In genomic region chr15:29039466-29040366, GRCh38 we compare ENCODE assay signal across 2 cellular contexts.
TF ChIP-seq lines count a peak whose summit lies in the region.

No MANE protein-coding gene starts in this region.

TF ChIP-seq in WTC11, 78 proteins besides CTCF, POLR2A, EP300 and RAD21:
- TF ChIP-seq JAZF1 (CRISPR knock-in tag; IDR thresholded peaks at IDR 0.05) (no peak), ESRRA (CRISPR knock-in tag; IDR thresholded peaks at IDR 0.05; ENCODE audit: borderline replicate concordance) (no peak), ELF4 (CRISPR knock-in tag; IDR thresholded peaks at IDR 0.05; ENCODE audit: low read depth) (no peak), JUN (CRISPR knock-in tag; IDR thresholded peaks at IDR 0.05) (no peak), SMAD3 (CRISPR knock-in tag; IDR thresholded peaks at IDR 0.05; ENCODE audit: borderline replicate concordance) (no peak), ZNF317 (CRISPR knock-in tag; IDR thresholded peaks at IDR 0.05; ENCODE audit: borderline replicate concordance, low read depth) (no peak), IRF2 (CRISPR knock-in tag; IDR thresholded peaks at IDR 0.05; ENCODE audit: borderline replicate concordance, low read depth) (no peak), GABPB1 (CRISPR knock-in tag; IDR thresholded peaks at IDR 0.05) (no peak), FOXK1 (CRISPR knock-in tag; IDR thresholded peaks at IDR 0.05) (no peak)
- TF ChIP-seq, protein P1, sequence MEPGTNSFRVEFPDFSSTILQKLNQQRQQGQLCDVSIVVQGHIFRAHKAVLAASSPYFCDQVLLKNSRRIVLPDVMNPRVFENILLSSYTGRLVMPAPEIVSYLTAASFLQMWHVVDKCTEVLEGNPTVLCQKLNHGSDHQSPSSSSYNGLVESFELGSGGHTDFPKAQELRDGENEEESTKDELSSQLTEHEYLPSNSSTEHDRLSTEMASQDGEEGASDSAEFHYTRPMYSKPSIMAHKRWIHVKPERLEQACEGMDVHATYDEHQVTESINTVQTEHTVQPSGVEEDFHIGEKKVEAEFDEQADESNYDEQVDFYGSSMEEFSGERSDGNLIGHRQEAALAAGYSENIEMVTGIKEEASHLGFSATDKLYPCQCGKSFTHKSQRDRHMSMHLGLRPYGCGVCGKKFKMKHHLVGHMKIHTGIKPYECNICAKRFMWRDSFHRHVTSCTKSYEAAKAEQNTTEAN (CRISPR knock-in tag; IDR thresholded peaks at IDR 0.05): no peak
- TF ChIP-seq, protein P2, sequence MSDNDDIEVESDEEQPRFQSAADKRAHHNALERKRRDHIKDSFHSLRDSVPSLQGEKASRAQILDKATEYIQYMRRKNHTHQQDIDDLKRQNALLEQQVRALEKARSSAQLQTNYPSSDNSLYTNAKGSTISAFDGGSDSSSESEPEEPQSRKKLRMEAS (CRISPR knock-in tag; IDR thresholded peaks at IDR 0.05): no peak

TF ChIP-seq in H1, 55 proteins besides CTCF, POLR2A, EP300 and RAD21:
- TF ChIP-seq CTBP2 (IDR thresholded peaks at IDR 0.05; ENCODE audit: borderline replicate concordance, insufficient read depth, insufficient read length, low read length) (no peak), FOSL1 (IDR thresholded peaks at IDR 0.05; ENCODE audit: insufficient read depth, low read depth, low read length) (no peak), ASH2L (IDR thresholded peaks at IDR 0.05; ENCODE audit: low read length) (no peak)
TF ChIP-seq in H1: peak in this region for 0.
